Comparison of ENCODE assay signal across 7 cellular contexts in the genomic region with DNA sequence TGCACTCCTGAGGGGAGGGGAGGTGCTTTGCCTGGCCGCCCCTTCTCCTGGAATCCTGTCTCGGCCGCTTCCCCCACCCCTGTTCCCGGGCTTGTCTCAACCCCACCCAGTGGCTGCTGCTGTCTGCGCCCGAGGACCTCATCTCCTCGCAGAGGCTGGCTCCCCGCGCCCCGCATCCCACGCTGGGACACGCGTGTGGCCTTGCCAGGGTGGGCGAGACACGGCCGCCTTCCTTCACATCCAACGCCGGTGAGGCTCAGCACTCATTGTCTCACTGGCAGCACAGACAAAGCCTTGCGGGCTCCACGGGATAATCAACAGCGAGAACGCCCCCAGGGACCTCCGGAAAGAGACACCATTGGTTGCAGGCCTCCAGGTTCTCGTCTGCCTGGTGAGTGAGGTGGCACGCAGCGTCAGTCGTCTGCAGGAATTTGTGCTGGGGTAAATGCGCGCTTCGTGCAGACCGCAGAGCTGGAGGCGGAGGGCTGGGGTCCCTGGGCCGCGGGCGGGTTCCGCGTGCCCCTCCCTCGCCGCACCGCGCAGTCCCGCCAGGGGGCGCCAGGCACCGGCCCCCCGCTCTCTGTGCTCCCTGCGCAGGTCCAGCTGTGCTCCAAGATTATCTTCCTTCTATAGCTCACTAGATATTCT. TPM values are rescaled to one million over a fixed set of nuclear protein-coding genes. Genes with fewer than 3 reads are reported as not detected.
DNase-seq lines count a peak whose midpoint lies in the region; ATAC-seq and TF ChIP-seq lines count a peak whose summit lies in the region.

No MANE protein-coding gene starts in this region.

- peaks cover 4% of the 10 kb centered on the region for H3K4me1 ChIP-seq in osteoblast (ENCODE audit: insufficient read depth, low read length)

- no peak overlapping the region for H3K27ac ChIP-seq in osteoblast (ENCODE audit: low read depth, low read length)

- peak overlapping the region; percentile 13 for H3K4me2 ChIP-seq in osteoblast (ENCODE audit: insufficient read depth, low read length)

- TF ChIP-seq CTCF in GM13977 (IDR thresholded peaks at IDR 0.05; ENCODE audit: extremely low read depth, insufficient read depth, missing control alignments): peak; percentile 62
- peak; percentile 54 for TF ChIP-seq CTCF in osteoblast (IDR thresholded peaks at IDR 0.05; ENCODE audit: extremely low read depth, low read depth, low read length)

- no peaks in the 10 kb centered on the region for H3K36me3 ChIP-seq in osteoblast (ENCODE audit: insufficient read depth, low read length)

- ATAC-seq in SK-N-SH treated with all-trans-retinoic acid at 6 μM for 48 hours (peak; percentile 73), esophagus mucosa (peak; percentile 28), GM21526 (IDR thresholded peaks at IDR 0.05; ENCODE audit: low FRiP score, unreplicated experiment) (no peak)

- no peaks in the 10 kb centered on the region for H4K20me1 ChIP-seq in osteoblast (ENCODE audit: insufficient read depth, low read length)

- H3K4me3 ChIP-seq in osteoblast (ENCODE audit: insufficient read depth, low read length): no peak overlapping the region

- peak; percentile 64 for DNase-seq in GM13977 (ENCODE audit: low spot score)
- DNase-seq in osteoblast (ENCODE audit: insufficient read length, low spot score, missing footprints): peak; percentile 88
- no peak for DNase-seq in SHP77 treated with DMSO at 0.1 percent for 48 hours (lab: John Stamatoyannopoulos, UW)
- DNase-seq in effector CD4-positive, alpha-beta T cell: no peak

- peaks cover 28% of the 10 kb centered on the region for H3K27me3 ChIP-seq in osteoblast (ENCODE audit: insufficient read depth, low read length)

- H2AFZ ChIP-seq in osteoblast (ENCODE audit: low read length): peak overlapping the region; percentile 62

- H3K9me3 ChIP-seq in osteoblast (ENCODE audit: low read depth, low read length): no peaks in the 10 kb centered on the region

- in situ Hi-C loops in GM13977 (cut with MboI; ENCODE audit: low pct_unique_long_range_greater_than_20kb, low sequenced_read_pairs, unreplicated experiment): no loop called here

- H3K79me2 ChIP-seq in osteoblast (ENCODE audit: insufficient read depth, low read length): no peaks in the 10 kb centered on the region

TF ChIP-seq in SK-N-SH treated with all-trans-retinoic acid at 6 μM for 48 hours, 23 proteins besides CTCF, POLR2A, EP300 and RAD21:
- TF ChIP-seq PPARA (CRISPR knock-in tag; IDR thresholded peaks at IDR 0.05; ENCODE audit: borderline replicate concordance): no peak
- TF ChIP-seq ZC3H10 (CRISPR knock-in tag; IDR thresholded peaks at IDR 0.05): no peak
- no peak for TF ChIP-seq GLIS3 (CRISPR knock-in tag; IDR thresholded peaks at IDR 0.05)
- TF ChIP-seq ARNTL (CRISPR knock-in tag; IDR thresholded peaks at IDR 0.05; ENCODE audit: borderline replicate concordance, low read depth): no peak
- TF ChIP-seq TOX (CRISPR knock-in tag; IDR thresholded peaks at IDR 0.05; ENCODE audit: borderline replicate concordance): no peak
- no peak for TF ChIP-seq ZNF565 (CRISPR knock-in tag; conservative IDR thresholded peaks at IDR 0.05; ENCODE audit: low read depth)
- no peak for TF ChIP-seq ESRRG (CRISPR knock-in tag; IDR thresholded peaks at IDR 0.05)
- no peak for TF ChIP-seq ISL1 (CRISPR knock-in tag; IDR thresholded peaks at IDR 0.05)
- TF ChIP-seq, protein P1, sequence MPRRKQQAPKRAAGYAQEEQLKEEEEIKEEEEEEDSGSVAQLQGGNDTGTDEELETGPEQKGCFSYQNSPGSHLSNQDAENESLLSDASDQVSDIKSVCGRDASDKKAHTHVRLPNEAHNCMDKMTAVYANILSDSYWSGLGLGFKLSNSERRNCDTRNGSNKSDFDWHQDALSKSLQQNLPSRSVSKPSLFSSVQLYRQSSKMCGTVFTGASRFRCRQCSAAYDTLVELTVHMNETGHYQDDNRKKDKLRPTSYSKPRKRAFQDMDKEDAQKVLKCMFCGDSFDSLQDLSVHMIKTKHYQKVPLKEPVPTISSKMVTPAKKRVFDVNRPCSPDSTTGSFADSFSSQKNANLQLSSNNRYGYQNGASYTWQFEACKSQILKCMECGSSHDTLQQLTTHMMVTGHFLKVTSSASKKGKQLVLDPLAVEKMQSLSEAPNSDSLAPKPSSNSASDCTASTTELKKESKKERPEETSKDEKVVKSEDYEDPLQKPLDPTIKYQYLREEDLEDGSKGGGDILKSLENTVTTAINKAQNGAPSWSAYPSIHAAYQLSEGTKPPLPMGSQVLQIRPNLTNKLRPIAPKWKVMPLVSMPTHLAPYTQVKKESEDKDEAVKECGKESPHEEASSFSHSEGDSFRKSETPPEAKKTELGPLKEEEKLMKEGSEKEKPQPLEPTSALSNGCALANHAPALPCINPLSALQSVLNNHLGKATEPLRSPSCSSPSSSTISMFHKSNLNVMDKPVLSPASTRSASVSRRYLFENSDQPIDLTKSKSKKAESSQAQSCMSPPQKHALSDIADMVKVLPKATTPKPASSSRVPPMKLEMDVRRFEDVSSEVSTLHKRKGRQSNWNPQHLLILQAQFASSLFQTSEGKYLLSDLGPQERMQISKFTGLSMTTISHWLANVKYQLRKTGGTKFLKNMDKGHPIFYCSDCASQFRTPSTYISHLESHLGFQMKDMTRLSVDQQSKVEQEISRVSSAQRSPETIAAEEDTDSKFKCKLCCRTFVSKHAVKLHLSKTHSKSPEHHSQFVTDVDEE (CRISPR knock-in tag; IDR thresholded peaks at IDR 0.05): no peak
- TF ChIP-seq ZFP3 (CRISPR knock-in tag; IDR thresholded peaks at IDR 0.05): no peak
- TF ChIP-seq, protein P2, sequence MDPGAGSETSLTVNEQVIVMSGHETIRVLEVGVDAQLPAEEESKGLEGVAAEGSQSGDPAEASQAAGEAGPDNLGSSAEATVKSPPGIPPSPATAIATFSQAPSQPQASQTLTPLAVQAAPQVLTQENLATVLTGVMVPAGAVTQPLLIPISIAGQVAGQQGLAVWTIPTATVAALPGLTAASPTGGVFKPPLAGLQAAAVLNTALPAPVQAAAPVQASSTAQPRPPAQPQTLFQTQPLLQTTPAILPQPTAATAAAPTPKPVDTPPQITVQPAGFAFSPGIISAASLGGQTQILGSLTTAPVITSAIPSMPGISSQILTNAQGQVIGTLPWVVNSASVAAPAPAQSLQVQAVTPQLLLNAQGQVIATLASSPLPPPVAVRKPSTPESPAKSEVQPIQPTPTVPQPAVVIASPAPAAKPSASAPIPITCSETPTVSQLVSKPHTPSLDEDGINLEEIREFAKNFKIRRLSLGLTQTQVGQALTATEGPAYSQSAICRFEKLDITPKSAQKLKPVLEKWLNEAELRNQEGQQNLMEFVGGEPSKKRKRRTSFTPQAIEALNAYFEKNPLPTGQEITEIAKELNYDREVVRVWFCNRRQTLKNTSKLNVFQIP (CRISPR knock-in tag; IDR thresholded peaks at IDR 0.05; ENCODE audit: borderline replicate concordance, low read depth): no peak
- TF ChIP-seq ZFP30 (CRISPR knock-in tag; IDR thresholded peaks at IDR 0.05): no peak

RNA-seq across cellular contexts. Expression of a gene that starts 26.8 kb away (rescaled TPM):
- total RNA-seq in esophagus mucosa (not detected), osteoblast (not detected in 2 replicates)

Comparison
In these comparisons a context has a peak if more than half of its experiments do, and no peak if none do; other contexts are left out.
1. DNase-seq: peak in GM13977 (single experiment) and osteoblast (single experiment); none in SHP77 treated with DMSO at 0.1 percent for 48 hours (single experiment) and effector CD4-positive, alpha-beta T cell (single experiment).